Comparison of ENCODE assay signal across 26 cellular contexts in the genomic region with DNA sequence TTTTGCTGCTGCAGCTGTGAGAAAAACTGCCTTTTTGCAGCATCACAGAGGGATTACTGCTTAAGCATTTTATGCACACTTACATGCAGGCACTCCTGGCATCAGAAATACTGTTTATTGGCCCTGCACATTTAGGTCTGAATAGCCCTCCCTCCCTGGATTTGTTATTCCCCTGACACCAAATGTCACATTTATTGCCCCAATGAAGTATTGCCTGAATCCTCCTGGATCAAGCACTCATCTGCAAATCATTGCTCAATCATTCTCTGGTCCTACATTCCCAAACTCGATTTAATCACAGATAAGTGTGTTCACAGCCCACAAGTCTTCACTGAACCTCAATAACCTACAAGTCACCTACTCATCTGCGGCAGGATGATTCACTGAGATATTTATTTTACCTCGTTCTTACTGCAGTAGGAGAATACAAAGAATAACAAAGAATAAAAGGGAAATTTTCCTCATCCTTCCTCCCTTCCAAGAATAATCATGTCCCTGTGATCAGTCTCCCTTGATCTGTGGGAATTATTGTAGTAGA. TPM values are rescaled to one million over a fixed set of nuclear protein-coding genes. Genes with fewer than 3 reads are reported as not detected.
DNase-seq lines count a peak whose midpoint lies in the region; ATAC-seq and TF ChIP-seq lines count a peak whose summit lies in the region.
"Had no signal": no experiment of that assay in that cellular context is flagged by ENCODE, and none has a peak within 500 bp of the region (broad histone marks: within the 10 kb centered on the region; RNA-seq: fewer than 3 reads in every experiment).

No MANE protein-coding gene starts in this region.

- in situ Hi-C loops in mammary epithelial cell (cut with MboI; ENCODE audit: low sequenced_read_pairs in 2 of 2), result no loop called here

- H3K56ac ChIP-seq in mesendoderm (ENCODE audit: low read length), result no peak overlapping the region

- no peak overlapping the region for H3K4ac ChIP-seq in mesendoderm (ENCODE audit: low read depth, low read length)

- TF ChIP-seq CTCF in MCF 10A (IDR thresholded peaks at IDR 0.05; ENCODE audit: unreplicated experiment) (no peak), breast epithelium (IDR thresholded peaks at IDR 0.05) (no peak), mammary epithelial cell (conservative IDR thresholded peaks at IDR 0.05 in 1 of 2, IDR thresholded peaks at IDR 0.05 in 1 of 2; ENCODE audit: extremely low read depth in 1 of 2, insufficient read depth in 1 of 2, low read depth in 1 of 2, low read length in 2 of 2) (no peak), natural killer cell (IDR thresholded peaks at IDR 0.05) (no peak)

- H3K4me3 ChIP-seq in breast epithelium (no peak overlapping the region), mammary epithelial cell (replicated peaks in 1 of 3; ENCODE audit: insufficient read depth in 1 of 3, low read depth in 2 of 3, low read length in 3 of 3) (no peak overlapping the region), mesendoderm (ENCODE audit: low read length) (no peak overlapping the region)

- H3K9ac ChIP-seq in mammary epithelial cell (ENCODE audit: insufficient read depth, low read length), result no peak overlapping the region
- no peak overlapping the region for H3K9ac ChIP-seq in mesendoderm (ENCODE audit: low read length)

- peaks cover 10% of the 10 kb centered on the region for H3K4me1 Mint-ChIP-seq in MCF 10A (ENCODE audit: insufficient read depth, unreplicated experiment)
- no peaks in the 10 kb centered on the region for H3K4me1 Mint-ChIP-seq in natural killer cell
- H3K4me1 Mint-ChIP-seq: mesothelial cell of epicardium; stimulated activated effector memory CD8-positive, alpha-beta T cell treated with anti-CD3 and anti-CD28 coated beads, Interleukin-12 subunit alpha, Interleukin-12 subunit beta, amount 100 ng/mL, for 72 hours had no signal

- no peak for TF ChIP-seq POLR2A in breast epithelium (IDR thresholded peaks at IDR 0.05)

- no peak overlapping the region for H2BK120ac ChIP-seq in mesendoderm (ENCODE audit: low read depth, low read length)

- DNase-seq in MCF 10A (ENCODE audit: unreplicated experiment) (peak; percentile 8), breast epithelium (ENCODE audit: low spot score in 2 of 2) (no peak), mammary epithelial cell (peak; percentile 73), mesendoderm (no peak), natural killer cell (no peak), NCI-H2081 (lab: John Stamatoyannopoulos, UW) (no peak), AML-193 (lab: John Stamatoyannopoulos, UW) (no peak)
- DNase-seq: 8988T; activated CD8-positive, alpha-beta memory T cell treated with anti-CD3 and anti-CD28 coated beads, Interleukin-2, amount 50 U/mL, for 48 hours; activated CD8-positive, alpha-beta T cell treated with anti-CD3 and anti-CD28 coated beads for 36 hours; activated naive CD4-positive, alpha-beta T cell treated with anti-CD3 and anti-CD28 coated beads for 36 hours; DMS79 treated with DMSO at 0.1 percent for 48 hours; KG1; left ventricle myocardium superior; MM.1S; NCI-H2081 treated with DMSO at 0.1 percent for 48 hours; trophoblast cell had no signal

- no peaks in the 10 kb centered on the region for H3K4me1 ChIP-seq in breast epithelium
- H3K4me1 ChIP-seq in mammary epithelial cell (ENCODE audit: insufficient read depth, low read length), result no peaks in the 10 kb centered on the region
- H3K4me1 ChIP-seq in mesendoderm (ENCODE audit: control insufficient read depth, low read depth, low read length), result peaks cover 3% of the 10 kb centered on the region

- CTCF ChIA-PET in MCF 10A (lab: Yijun Ruan, JAX) (no interaction called here), mammary epithelial cell (lab: Charles Lee; ENCODE audit: low non-redundant PET) (interaction anchor here (0.9 kb wide), 1 partner anchor 303 kb away, joined by 4 read pairs; no protein-coding TSS in a partner anchor)

- no peak overlapping the region for H2BK5ac ChIP-seq in mesendoderm (ENCODE audit: low read length)

- no peak overlapping the region for H3K4me3 Mint-ChIP-seq in MCF 10A (ENCODE audit: unreplicated experiment)
- no peak overlapping the region for H3K4me3 Mint-ChIP-seq in natural killer cell
- H3K4me3 Mint-ChIP-seq: activated CD8-positive, alpha-beta T cell treated with anti-CD3 and anti-CD28 coated beads for 36 hours; activated naive CD4-positive, alpha-beta T cell treated with anti-CD3 and anti-CD28 coated beads for 36 hours; mesothelial cell of epicardium; stimulated activated effector memory CD8-positive, alpha-beta T cell treated with anti-CD3 and anti-CD28 coated beads, Interleukin-12 subunit alpha, Interleukin-12 subunit beta, amount 100 ng/mL, for 72 hours; T-helper 2 cell treated with Interferon-gamma antibody and Interleukin-4, amounts not matched to agents 5 μg/mL and 100 μg/mL, for 36 hours had no signal

- no peak overlapping the region for H4K5ac ChIP-seq in mesendoderm (ENCODE audit: low read length)

- H2AK5ac ChIP-seq in mesendoderm (ENCODE audit: low read length), result no peak overlapping the region

- no peak overlapping the region for H3K27ac ChIP-seq in breast epithelium
- H3K27ac ChIP-seq in mammary epithelial cell (ENCODE audit: insufficient read depth, low read depth, low read length), result no peak overlapping the region
- H3K27ac ChIP-seq in mesendoderm (ENCODE audit: low read depth, low read length), result no peak overlapping the region

- H3K36me3 Mint-ChIP-seq in MCF 10A (ENCODE audit: insufficient read depth, unreplicated experiment) (no peaks in the 10 kb centered on the region), natural killer cell (no peaks in the 10 kb centered on the region)
- H3K36me3 Mint-ChIP-seq: mesothelial cell of epicardium; stimulated activated effector memory CD8-positive, alpha-beta T cell treated with anti-CD3 and anti-CD28 coated beads, Interleukin-12 subunit alpha, Interleukin-12 subunit beta, amount 100 ng/mL, for 72 hours had no signal

- no peak overlapping the region for H4K8ac ChIP-seq in mesendoderm (ENCODE audit: low read depth, low read length)

- peak overlapping the region; percentile 31 for H3K18ac ChIP-seq in mesendoderm (ENCODE audit: low read length)

- H3K36me3 ChIP-seq in breast epithelium (no peaks in the 10 kb centered on the region), mammary epithelial cell (ENCODE audit: insufficient read depth, low read length) (no peaks in the 10 kb centered on the region), mesendoderm (ENCODE audit: control insufficient read depth, insufficient read depth, low read length) (no peaks in the 10 kb centered on the region)

- H3K27ac Mint-ChIP-seq in MCF 10A (ENCODE audit: low read depth, unreplicated experiment), result no peak overlapping the region
- H3K27ac Mint-ChIP-seq in natural killer cell, result no peak overlapping the region
- H3K27ac Mint-ChIP-seq: activated CD8-positive, alpha-beta T cell treated with anti-CD3 and anti-CD28 coated beads for 36 hours; activated naive CD4-positive, alpha-beta T cell treated with anti-CD3 and anti-CD28 coated beads for 36 hours; mesothelial cell of epicardium; stimulated activated effector memory CD8-positive, alpha-beta T cell treated with anti-CD3 and anti-CD28 coated beads, Interleukin-12 subunit alpha, Interleukin-12 subunit beta, amount 100 ng/mL, for 72 hours; T-helper 2 cell treated with Interferon-gamma antibody and Interleukin-4, amounts not matched to agents 5 μg/mL and 100 μg/mL, for 36 hours had no signal

- no peak for ATAC-seq in natural killer cell
- no peak for ATAC-seq in GM18502 (IDR thresholded peaks at IDR 0.05; ENCODE audit: poor library complexity, unreplicated experiment)
- ATAC-seq: activated CD8-positive, alpha-beta T cell treated with anti-CD3 and anti-CD28 coated beads for 36 hours; stimulated activated effector memory CD8-positive, alpha-beta T cell treated with anti-CD3 and anti-CD28 coated beads, Interleukin-12 subunit alpha, Interleukin-12 subunit beta, amount 100 ng/mL, for 72 hours had no signal

- H3K27me3 ChIP-seq in breast epithelium (no peaks in the 10 kb centered on the region), mammary epithelial cell (ENCODE audit: insufficient read depth, low read length) (no peaks in the 10 kb centered on the region), mesendoderm (ENCODE audit: insufficient read depth, low read length, poor library complexity) (no peaks in the 10 kb centered on the region)

- no peak overlapping the region for H2AFZ ChIP-seq in mammary epithelial cell (ENCODE audit: low read depth, low read length)

- H3K23ac ChIP-seq in mesendoderm (ENCODE audit: low read length), result no peak overlapping the region

- H3K9me3 Mint-ChIP-seq in MCF 10A (ENCODE audit: unreplicated experiment), result peaks cover 14% of the 10 kb centered on the region
- H3K9me3 Mint-ChIP-seq in natural killer cell, result peaks cover 3 to 10% of the 10 kb centered on the region in 2 donors

- H3K79me1 ChIP-seq in mesendoderm (ENCODE audit: low read length), result no peaks in the 10 kb centered on the region

- H3K9me3 ChIP-seq in breast epithelium, result peaks cover 0 to 27% of the 10 kb centered on the region in 2 donors
- peaks cover 3% of the 10 kb centered on the region for H3K9me3 ChIP-seq in mammary epithelial cell (replicated peaks; ENCODE audit: insufficient read depth, low read length)

- dilution Hi-C loops in mammary epithelial cell (cut with HindIII; ENCODE audit: low sequenced_read_pairs), result no loop called here

- H3K27me3 Mint-ChIP-seq in MCF 10A (ENCODE audit: insufficient read depth, unreplicated experiment) (no peaks in the 10 kb centered on the region), natural killer cell (ENCODE audit: low read depth in 2 of 2) (peaks cover 0 to 2% of the 10 kb centered on the region in 2 donors)
- H3K27me3 Mint-ChIP-seq: activated CD8-positive, alpha-beta T cell treated with anti-CD3 and anti-CD28 coated beads for 36 hours had no signal

- 0% methylated on average over 2 of the region's 3 CpGs for WGBS in mammary epithelial cell (ENCODE audit: low coverage, missing lambda C conversion rate)
- no CpG with 5 or more reads among the region's 3 CpGs for WGBS in mesendoderm (ENCODE audit: extremely low coverage, insufficient coverage, low lambda C conversion rate)

- H3K79me2 ChIP-seq in mammary epithelial cell (ENCODE audit: insufficient read depth, low read length) (no peaks in the 10 kb centered on the region), mesendoderm (ENCODE audit: control insufficient read depth, insufficient read depth, low read length) (no peaks in the 10 kb centered on the region)

- intact Hi-C loops in MCF 10A (cut with micrococcal nuclease) (no loop called here), breast epithelium (cut with DNase I; ENCODE audit: low total_unique reads) (no loop called here), mammary epithelial cell (cut with micrococcal nuclease) (no loop called here), natural killer cell (cut with micrococcal nuclease) (no loop called here)

- H3K4me2 ChIP-seq in mammary epithelial cell (ENCODE audit: insufficient read depth, low read depth, low read length) (no peak overlapping the region), mesendoderm (ENCODE audit: low read length) (no peak overlapping the region)

- BruUV-seq in MCF 10A (replicated peaks; lab: Mats Ljungman, UMichigan), result no TSS peak
- no TSS peak for BruUV-seq in mammary epithelial cell (replicated peaks; lab: Mats Ljungman, UMichigan)

- no peaks in the 10 kb centered on the region for H4K20me1 ChIP-seq in mammary epithelial cell (ENCODE audit: insufficient read depth, low read length)

- POLR2A ChIA-PET in MCF 10A (lab: Yijun Ruan, JAX), result interaction anchor here (1.7 kb wide), 1 partner anchor 40 kb away, joined by 3 read pairs; no protein-coding TSS in a partner anchor

- no peak overlapping the region for H2BK15ac ChIP-seq in mesendoderm (replicated peaks; ENCODE audit: low read depth)

RNA-seq across cellular contexts. Expression of a gene that starts 42.9 kb away (rescaled TPM):
- total RNA-seq in MCF 10A (2022) (not detected in 2 replicates), breast epithelium (not detected), mammary epithelial cell (not detected), natural killer cell (not detected)
- not detected for polyA plus RNA-seq in mammary epithelial cell
- not detected for polyA minus RNA-seq in mammary epithelial cell
- polyA plus RNA-seq in mesendoderm (2013, experiment 1 of 2), result not detected
- not detected for polyA plus RNA-seq in mesendoderm (2013, experiment 2 of 2)
- total RNA-seq: activated CD8-positive, alpha-beta T cell treated with anti-CD3 and anti-CD28 coated beads for 36 hours; activated naive CD4-positive, alpha-beta T cell treated with anti-CD3 and anti-CD28 coated beads for 36 hours; endothelial cell of umbilical vein; H4; left ventricle myocardium superior; mesothelial cell of epicardium; pulmonary artery endothelial cell; skeletal muscle tissue; subcutaneous adipose tissue had no signal
- polyA plus RNA-seq: endothelial cell of umbilical vein had no signal

Comparison
In these comparisons a context has a peak if more than half of its experiments do, and no peak if none do; other contexts are left out.
1. DNase-seq: peak in MCF 10A (single experiment) and mammary epithelial cell (single experiment); none in breast epithelium (0 of 2), mesendoderm (single experiment), natural killer cell (single experiment), NCI-H2081 (0 of 2) and AML-193 (0 of 2).